ENCODE assay signal across 17 cellular contexts in the genomic region with DNA sequence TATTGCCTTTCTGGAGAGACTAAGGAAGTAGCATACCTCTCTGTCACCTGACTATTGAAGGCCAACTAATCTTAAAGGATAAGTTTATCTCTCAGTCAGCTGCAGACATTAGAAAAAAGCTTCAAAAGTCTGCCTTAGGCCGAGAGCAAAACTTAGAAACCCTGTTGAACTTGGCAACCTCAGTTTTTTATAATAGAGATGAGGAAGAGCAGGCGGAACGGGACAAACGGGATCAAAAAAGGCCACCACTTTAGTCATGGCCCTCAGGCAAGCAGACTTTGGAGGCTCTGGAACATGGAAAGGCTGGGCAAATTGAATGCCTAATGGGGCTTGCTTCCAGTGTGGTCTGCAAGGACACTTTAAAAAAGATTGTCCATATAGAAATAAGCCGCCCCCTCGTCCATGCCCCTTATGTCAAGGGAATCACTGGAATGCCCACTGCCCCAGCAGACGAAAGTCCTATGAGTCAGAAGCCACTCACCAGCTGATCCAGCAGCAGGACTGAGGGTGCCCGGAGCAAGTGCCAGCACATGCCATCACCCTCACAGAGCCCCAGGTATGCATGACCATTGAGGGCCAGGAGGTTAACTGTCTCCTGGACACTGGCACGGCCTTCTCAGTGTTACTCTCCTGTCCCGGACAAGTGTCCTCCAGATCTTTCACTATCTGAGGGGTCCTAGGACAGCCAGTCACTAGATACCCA.
DNase-seq lines count a peak whose midpoint lies in the region; ATAC-seq and TF ChIP-seq lines count a peak whose summit lies in the region.
"Had no signal": no experiment of that assay in that cellular context is flagged by ENCODE, and none has a peak within 500 bp of the region (broad histone marks: within the 10 kb centered on the region; RNA-seq: fewer than 3 reads in every experiment).

No MANE protein-coding gene starts in this region.

- DNase-seq in PC-3: peak; percentile 65
- peak; percentile 49 for DNase-seq in RPMI7951 (ENCODE audit: low read depth)
- DNase-seq in glomerular visceral epithelial cell (ENCODE audit: extremely low spot score): peak; percentile 17
- peak; percentile 88 to 89 for DNase-seq in trophoblast cell
- no peak for DNase-seq in dedifferentiated amniotic fluid mesenchymal stem cell (ENCODE audit: extremely low spot score)
- no peak for DNase-seq in DMS114 treated with DMSO at 0.1 percent for 48 hours (lab: John Stamatoyannopoulos, UW; ENCODE audit: unreplicated experiment)
- DNase-seq: ACHN; BE2C; C1 segment of cervical spinal cord; CD4-positive, CD25-positive, alpha-beta regulatory T cell; CD8-positive, alpha-beta memory T cell; COR-L47; DMS 273 treated with DMSO at 0.1 percent for 48 hours; GDM1; H9 had no signal

- H4K91ac ChIP-seq in trophoblast cell (ENCODE audit: low read depth, low read length): no peak overlapping the region

- H2AFZ ChIP-seq in PC-3 (ENCODE audit: low read length) (no peak overlapping the region), trophoblast cell (ENCODE audit: insufficient read depth, low read length, poor library complexity) (no peak overlapping the region)

- no peak overlapping the region for H2BK120ac ChIP-seq in trophoblast cell (ENCODE audit: insufficient read depth, low read length, poor library complexity)

- no peaks in the 10 kb centered on the region for H3K79me1 ChIP-seq in trophoblast cell (ENCODE audit: low read length)

- intact Hi-C loops in PC-3 (cut with micrococcal nuclease): no loop called here

- TF ChIP-seq CTCF in PC-3 (conservative IDR thresholded peaks at IDR 0.05; ENCODE audit: low read depth, low read length): no peak

- H2BK12ac ChIP-seq in trophoblast cell (ENCODE audit: low read length): no peak overlapping the region

- H3K4ac ChIP-seq in trophoblast cell (ENCODE audit: low read depth, low read length): no peak overlapping the region

- no peak for ATAC-seq in PC-3
- no peak for ATAC-seq in GM21619 (IDR thresholded peaks at IDR 0.05; ENCODE audit: unreplicated experiment)
- ATAC-seq in HG03095 (IDR thresholded peaks at IDR 0.05; ENCODE audit: unreplicated experiment): no peak

- no peak overlapping the region for H2BK5ac ChIP-seq in trophoblast cell (ENCODE audit: low read depth, low read length, poor library complexity)

- no peak overlapping the region for H4K12ac ChIP-seq in trophoblast cell (ENCODE audit: low read depth, low read length)

- H3K4me2 ChIP-seq in PC-3 (ENCODE audit: low read length) (0 out of 2 replicates have a peak overlapping the region, but pooled peaks have one; percentile 13), trophoblast cell (ENCODE audit: low read length) (no peak overlapping the region)

- POLR2A ChIA-PET in PC-3 (lab: Charles Lee; ENCODE audit: unreplicated experiment): no interaction called here

- H3F3A ChIP-seq in PC-3 (ENCODE audit: low read length, unreplicated experiment): no peaks in the 10 kb centered on the region

- H3K9ac ChIP-seq in PC-3 (ENCODE audit: low read length): no peak overlapping the region
- no peak overlapping the region for H3K9ac ChIP-seq in trophoblast cell (ENCODE audit: low read length)

- no CpG with 5 or more reads among the region's 10 CpGs for WGBS in trophoblast cell (ENCODE audit: extremely low coverage, insufficient coverage, insufficient read length)

- no peak overlapping the region for H2AK5ac ChIP-seq in trophoblast cell (ENCODE audit: low read length)

- H3K79me2 ChIP-seq in PC-3 (ENCODE audit: low read length) (no peaks in the 10 kb centered on the region), trophoblast cell (ENCODE audit: control insufficient read depth, insufficient read depth, low read length, poor library complexity) (no peaks in the 10 kb centered on the region)

- H3K4me3 ChIP-seq in PC-3 (ENCODE audit: low read length): no peak overlapping the region
- no peak overlapping the region for H3K4me3 ChIP-seq in trophoblast cell (ENCODE audit: low read depth, low read length)

- H3K9me2 ChIP-seq in PC-3 (replicated peaks; ENCODE audit: low read length): no peaks in the 10 kb centered on the region

- H4K8ac ChIP-seq in trophoblast cell (ENCODE audit: low read depth, low read length): no peak overlapping the region

- no TSS peak for BruUV-seq in PC-3 (replicated peaks; lab: Mats Ljungman, UMichigan)

- CTCF ChIA-PET in PC-3 (lab: Charles Lee): no interaction called here

- no peak overlapping the region for H3K18ac ChIP-seq in trophoblast cell (ENCODE audit: low read length)

- H4K20me1 ChIP-seq in PC-3 (ENCODE audit: low read length): no peaks in the 10 kb centered on the region

- no peak overlapping the region for H3K14ac ChIP-seq in trophoblast cell (ENCODE audit: low read length)

- no peaks in the 10 kb centered on the region for H3K9me3 ChIP-seq in PC-3 (ENCODE audit: low read length)
- peaks cover 2% of the 10 kb centered on the region for H3K9me3 ChIP-seq in trophoblast cell (ENCODE audit: insufficient read depth, low read depth, low read length)
- H3K9me3 ChIP-seq: BE2C had no signal

- no peaks in the 10 kb centered on the region for H3K27me3 ChIP-seq in PC-3 (ENCODE audit: low read length)
- H3K27me3 ChIP-seq in trophoblast cell (ENCODE audit: insufficient read depth, low read length): no peaks in the 10 kb centered on the region
- H3K27me3 ChIP-seq: BE2C had no signal

- H3K4me1 ChIP-seq in PC-3 (ENCODE audit: insufficient read depth, low read length): peaks cover 8% of the 10 kb centered on the region; the same call in 1 of the 2 replicates
- no peaks in the 10 kb centered on the region for H3K4me1 ChIP-seq in trophoblast cell (ENCODE audit: control insufficient read depth in 1 of 2, insufficient read depth in 2 of 2, low read length in 2 of 2)
- H3K4me1 ChIP-seq: BE2C had no signal

- H3K27ac ChIP-seq in PC-3 (ENCODE audit: low read length): no peak overlapping the region
- no peak overlapping the region for H3K27ac ChIP-seq in trophoblast cell (ENCODE audit: low read depth, low read length)

- no peak overlapping the region for H3K23ac ChIP-seq in trophoblast cell (ENCODE audit: low read length)

- H3K36me3 ChIP-seq in PC-3 (ENCODE audit: low read depth, low read length) (no peaks in the 10 kb centered on the region), trophoblast cell (ENCODE audit: control insufficient read depth in 1 of 2, insufficient read depth in 2 of 2, low read length in 2 of 2) (no peaks in the 10 kb centered on the region)
- H3K36me3 ChIP-seq: BE2C had no signal

Comparison
In these comparisons a context has a peak if more than half of its experiments do, and no peak if none do; other contexts are left out.
1. DNase-seq: peak in PC-3 (single experiment), RPMI7951 (single experiment), glomerular visceral epithelial cell (single experiment) and trophoblast cell (2 of 2); none in dedifferentiated amniotic fluid mesenchymal stem cell (single experiment) and DMS114 treated with DMSO at 0.1 percent for 48 hours (single experiment).